In the genomic region with DNA sequence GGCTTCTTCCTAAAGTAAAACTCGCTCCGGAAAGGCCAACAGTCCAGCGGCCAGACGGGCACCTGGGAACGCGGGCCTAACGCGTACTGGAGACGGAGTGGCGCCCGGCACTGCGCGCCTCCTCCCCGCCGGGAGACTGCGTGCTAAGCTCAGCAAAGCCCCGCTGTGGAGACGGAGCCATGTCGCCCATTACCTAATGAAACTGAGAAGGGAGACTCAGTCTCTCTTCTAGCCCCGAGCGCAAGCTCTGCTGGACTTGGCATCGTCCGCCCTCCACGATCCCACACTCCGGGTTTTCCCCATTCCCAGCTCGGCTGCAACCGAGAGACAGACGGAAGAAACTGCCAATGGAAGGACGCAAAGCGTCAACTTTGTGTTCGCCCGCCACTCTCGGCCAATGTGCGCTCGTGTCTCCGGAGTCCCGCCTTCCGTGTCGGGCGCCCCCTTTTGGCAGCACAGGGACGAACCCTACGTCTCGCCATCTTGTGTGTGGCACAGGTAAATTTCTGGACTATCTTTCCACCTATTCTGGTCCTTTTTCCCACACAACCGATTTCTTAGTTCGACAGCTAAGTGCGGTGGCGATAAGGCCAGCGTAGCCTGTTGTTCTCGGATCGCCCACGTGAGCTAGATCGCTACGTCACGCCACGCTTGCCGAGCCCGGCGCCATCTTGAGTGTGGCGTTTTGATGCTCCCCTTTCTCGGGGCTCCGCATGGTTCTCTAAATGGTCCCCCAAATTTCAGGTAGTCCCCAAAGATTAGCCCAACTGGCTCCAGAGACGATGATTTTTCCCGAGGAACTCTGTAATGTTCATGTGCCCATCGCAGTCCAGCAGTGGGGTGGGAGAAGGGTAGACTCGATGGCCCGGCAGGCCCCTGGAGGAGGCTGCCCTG, we compare ENCODE assay signal across 1 cellular context.
A peak's percentile ranks its signal among the peaks of the same experiment; 100 is the strongest.
TF ChIP-seq lines count a peak whose summit lies in the region.

No MANE protein-coding gene starts in this region.

TF ChIP-seq in SK-N-SH, 30 proteins besides CTCF, POLR2A, EP300 and RAD21 (continued from another document):
- TF ChIP-seq, protein P1, sequence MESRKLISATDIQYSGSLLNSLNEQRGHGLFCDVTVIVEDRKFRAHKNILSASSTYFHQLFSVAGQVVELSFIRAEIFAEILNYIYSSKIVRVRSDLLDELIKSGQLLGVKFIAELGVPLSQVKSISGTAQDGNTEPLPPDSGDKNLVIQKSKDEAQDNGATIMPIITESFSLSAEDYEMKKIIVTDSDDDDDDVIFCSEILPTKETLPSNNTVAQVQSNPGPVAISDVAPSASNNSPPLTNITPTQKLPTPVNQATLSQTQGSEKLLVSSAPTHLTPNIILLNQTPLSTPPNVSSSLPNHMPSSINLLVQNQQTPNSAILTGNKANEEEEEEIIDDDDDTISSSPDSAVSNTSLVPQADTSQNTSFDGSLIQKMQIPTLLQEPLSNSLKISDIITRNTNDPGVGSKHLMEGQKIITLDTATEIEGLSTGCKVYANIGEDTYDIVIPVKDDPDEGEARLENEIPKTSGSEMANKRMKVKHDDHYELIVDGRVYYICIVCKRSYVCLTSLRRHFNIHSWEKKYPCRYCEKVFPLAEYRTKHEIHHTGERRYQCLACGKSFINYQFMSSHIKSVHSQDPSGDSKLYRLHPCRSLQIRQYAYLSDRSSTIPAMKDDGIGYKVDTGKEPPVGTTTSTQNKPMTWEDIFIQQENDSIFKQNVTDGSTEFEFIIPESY (IDR thresholded peaks at IDR 0.05; ENCODE audit: borderline replicate concordance, low read depth) = no peak
- peak; percentile 14; the same call in 1 of the 2 replicates for TF ChIP-seq JUND (IDR thresholded peaks at IDR 0.05)
- TF ChIP-seq, protein P2, sequence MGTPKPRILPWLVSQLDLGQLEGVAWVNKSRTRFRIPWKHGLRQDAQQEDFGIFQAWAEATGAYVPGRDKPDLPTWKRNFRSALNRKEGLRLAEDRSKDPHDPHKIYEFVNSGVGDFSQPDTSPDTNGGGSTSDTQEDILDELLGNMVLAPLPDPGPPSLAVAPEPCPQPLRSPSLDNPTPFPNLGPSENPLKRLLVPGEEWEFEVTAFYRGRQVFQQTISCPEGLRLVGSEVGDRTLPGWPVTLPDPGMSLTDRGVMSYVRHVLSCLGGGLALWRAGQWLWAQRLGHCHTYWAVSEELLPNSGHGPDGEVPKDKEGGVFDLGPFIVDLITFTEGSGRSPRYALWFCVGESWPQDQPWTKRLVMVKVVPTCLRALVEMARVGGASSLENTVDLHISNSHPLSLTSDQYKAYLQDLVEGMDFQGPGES (IDR thresholded peaks at IDR 0.05; ENCODE audit: low read depth, low read length) = peak; percentile 67
- TF ChIP-seq MXI1 (IDR thresholded peaks at IDR 0.05; ENCODE audit: low read depth, low read length) = peak; percentile 44; the same call in 1 of the 2 replicates
- TF ChIP-seq, protein P3, sequence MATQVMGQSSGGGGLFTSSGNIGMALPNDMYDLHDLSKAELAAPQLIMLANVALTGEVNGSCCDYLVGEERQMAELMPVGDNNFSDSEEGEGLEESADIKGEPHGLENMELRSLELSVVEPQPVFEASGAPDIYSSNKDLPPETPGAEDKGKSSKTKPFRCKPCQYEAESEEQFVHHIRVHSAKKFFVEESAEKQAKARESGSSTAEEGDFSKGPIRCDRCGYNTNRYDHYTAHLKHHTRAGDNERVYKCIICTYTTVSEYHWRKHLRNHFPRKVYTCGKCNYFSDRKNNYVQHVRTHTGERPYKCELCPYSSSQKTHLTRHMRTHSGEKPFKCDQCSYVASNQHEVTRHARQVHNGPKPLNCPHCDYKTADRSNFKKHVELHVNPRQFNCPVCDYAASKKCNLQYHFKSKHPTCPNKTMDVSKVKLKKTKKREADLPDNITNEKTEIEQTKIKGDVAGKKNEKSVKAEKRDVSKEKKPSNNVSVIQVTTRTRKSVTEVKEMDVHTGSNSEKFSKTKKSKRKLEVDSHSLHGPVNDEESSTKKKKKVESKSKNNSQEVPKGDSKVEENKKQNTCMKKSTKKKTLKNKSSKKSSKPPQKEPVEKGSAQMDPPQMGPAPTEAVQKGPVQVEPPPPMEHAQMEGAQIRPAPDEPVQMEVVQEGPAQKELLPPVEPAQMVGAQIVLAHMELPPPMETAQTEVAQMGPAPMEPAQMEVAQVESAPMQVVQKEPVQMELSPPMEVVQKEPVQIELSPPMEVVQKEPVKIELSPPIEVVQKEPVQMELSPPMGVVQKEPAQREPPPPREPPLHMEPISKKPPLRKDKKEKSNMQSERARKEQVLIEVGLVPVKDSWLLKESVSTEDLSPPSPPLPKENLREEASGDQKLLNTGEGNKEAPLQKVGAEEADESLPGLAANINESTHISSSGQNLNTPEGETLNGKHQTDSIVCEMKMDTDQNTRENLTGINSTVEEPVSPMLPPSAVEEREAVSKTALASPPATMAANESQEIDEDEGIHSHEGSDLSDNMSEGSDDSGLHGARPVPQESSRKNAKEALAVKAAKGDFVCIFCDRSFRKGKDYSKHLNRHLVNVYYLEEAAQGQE (IDR thresholded peaks at IDR 0.05; ENCODE audit: low read depth, low read length) = peak; percentile 49; the same call in 1 of the 2 replicates
- TF ChIP-seq MEF2A (IDR thresholded peaks at IDR 0.05; ENCODE audit: borderline replicate concordance, low read depth) = no peak
- peak; percentile 99 for TF ChIP-seq TAF1 (IDR thresholded peaks at IDR 0.05; ENCODE audit: borderline replicate concordance, low read depth, low read length)
- TF ChIP-seq, protein P4, sequence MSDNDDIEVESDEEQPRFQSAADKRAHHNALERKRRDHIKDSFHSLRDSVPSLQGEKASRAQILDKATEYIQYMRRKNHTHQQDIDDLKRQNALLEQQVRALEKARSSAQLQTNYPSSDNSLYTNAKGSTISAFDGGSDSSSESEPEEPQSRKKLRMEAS (IDR thresholded peaks at IDR 0.05; ENCODE audit: low read depth) = peak; percentile 80
- TF ChIP-seq RFX5 (IDR thresholded peaks at IDR 0.05; ENCODE audit: low read length) = peak; percentile 42
- no peak for TF ChIP-seq FOSL2 (IDR thresholded peaks at IDR 0.05; ENCODE audit: borderline replicate concordance, low read depth)
- no peak for TF ChIP-seq RXRA (IDR thresholded peaks at IDR 0.05; ENCODE audit: borderline replicate concordance, low read depth)
- TF ChIP-seq, protein P5, sequence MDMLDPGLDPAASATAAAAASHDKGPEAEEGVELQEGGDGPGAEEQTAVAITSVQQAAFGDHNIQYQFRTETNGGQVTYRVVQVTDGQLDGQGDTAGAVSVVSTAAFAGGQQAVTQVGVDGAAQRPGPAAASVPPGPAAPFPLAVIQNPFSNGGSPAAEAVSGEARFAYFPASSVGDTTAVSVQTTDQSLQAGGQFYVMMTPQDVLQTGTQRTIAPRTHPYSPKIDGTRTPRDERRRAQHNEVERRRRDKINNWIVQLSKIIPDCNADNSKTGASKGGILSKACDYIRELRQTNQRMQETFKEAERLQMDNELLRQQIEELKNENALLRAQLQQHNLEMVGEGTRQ (IDR thresholded peaks at IDR 0.05; ENCODE audit: borderline replicate concordance, low read depth, low read length) = 0 out of 2 replicates have a peak, but pooled peaks have one; percentile 29
- TF ChIP-seq GABPA (IDR thresholded peaks at IDR 0.05; ENCODE audit: low read depth) = peak; percentile 7; the same call in 1 of the 2 replicates
- TF ChIP-seq POLR2AphosphoS5 (IDR thresholded peaks at IDR 0.05; ENCODE audit: low read depth, low read length) = peak; percentile 70; the same call in 1 of the 2 replicates
- no peak for TF ChIP-seq FOXM1 (IDR thresholded peaks at IDR 0.05; ENCODE audit: low read depth)
- TF ChIP-seq SMC3 (IDR thresholded peaks at IDR 0.05; ENCODE audit: low read depth, low read length) = no peak
- TF ChIP-seq SIN3A (IDR thresholded peaks at IDR 0.05; ENCODE audit: borderline replicate concordance, low read depth, low read length) = peak; percentile 28; the same call in 1 of the 2 replicates
- TF ChIP-seq TCF12 (IDR thresholded peaks at IDR 0.05) = no peak
